2 cellular contexts compared by ENCODE assay signal in the genomic region with DNA sequence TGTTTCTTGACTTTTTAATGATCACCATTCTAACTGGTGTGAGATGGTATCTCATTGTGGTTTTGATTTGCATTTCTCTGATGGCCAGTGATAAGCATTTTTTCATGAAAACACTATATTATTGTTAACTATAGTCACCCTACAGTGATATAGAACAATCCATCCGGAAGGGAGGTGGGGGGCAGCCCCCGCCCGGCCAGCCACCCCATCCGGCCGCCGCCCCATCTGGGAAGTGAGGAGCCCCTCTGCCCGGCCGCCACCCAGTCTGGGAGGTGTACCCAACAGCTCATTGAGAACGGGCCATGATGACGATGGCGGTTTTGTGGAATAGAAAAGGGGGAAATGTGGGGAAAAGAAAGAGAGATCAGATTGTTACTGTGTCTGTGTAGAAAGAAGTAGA.
A peak's percentile ranks its signal among the peaks of the same experiment; 100 is the strongest.
DNase-seq lines count a peak whose midpoint lies in the region; ATAC-seq and TF ChIP-seq lines count a peak whose summit lies in the region.
"Not testable (repeated sequence)": the region's sequence is repeated elsewhere in the genome, so short reads cannot be mapped to it uniquely, and the experiment has no call there.

No MANE protein-coding gene starts in this region.

- not testable (repeated sequence) for ATAC-seq in Right ventricle myocardium inferior, upper lobe of right lung

- H3K9me3 ChIP-seq in upper lobe of right lung, result peaks cover 13% of the 10 kb centered on the region

- H3K4me1 ChIP-seq in upper lobe of right lung, result not testable (repeated sequence)

- H3K27ac ChIP-seq in upper lobe of right lung, result not testable (repeated sequence)

- H3K27me3 ChIP-seq in upper lobe of right lung, result not testable (repeated sequence)

- not testable (repeated sequence) for H3K4me3 ChIP-seq in upper lobe of right lung

- peak; percentile 31 for DNase-seq in Right ventricle myocardium inferior (ENCODE audit: missing footprints)
- peak; percentile 43 for DNase-seq in upper lobe of right lung

- intact Hi-C loops in Right ventricle myocardium inferior (cut with DNase I); upper lobe of right lung (cut with DNase I): not testable (repeated sequence)

- not testable (repeated sequence) for H3K36me3 ChIP-seq in upper lobe of right lung

- TF ChIP-seq CTCF in upper lobe of right lung (IDR thresholded peaks at IDR 0.05), result not testable (repeated sequence)
